Comparison of ENCODE assay signal across 14 cellular contexts in the genomic region with DNA sequence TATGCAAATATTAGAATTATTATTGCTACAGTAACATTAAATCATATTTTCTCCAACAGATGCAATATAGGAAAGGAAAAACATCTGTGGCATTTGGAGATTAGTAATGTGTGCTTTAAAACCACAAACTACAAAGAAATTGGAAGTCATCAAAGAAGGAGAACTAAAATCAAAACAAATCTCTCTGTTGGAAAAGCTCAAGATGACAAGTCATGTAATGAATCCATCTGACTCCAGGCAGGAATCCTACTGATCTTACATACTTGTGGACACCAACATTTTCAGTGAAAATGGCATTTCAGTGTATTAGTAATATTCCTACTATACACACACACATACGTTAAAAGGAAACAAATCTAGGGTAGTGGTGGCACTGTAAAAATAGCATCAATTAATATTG.
DNase-seq lines count a peak whose midpoint lies in the region; ATAC-seq and TF ChIP-seq lines count a peak whose summit lies in the region.
"Had no signal": no experiment of that assay in that cellular context is flagged by ENCODE, and none has a peak within 500 bp of the region (broad histone marks: within the 10 kb centered on the region; RNA-seq: fewer than 3 reads in every experiment).

No MANE protein-coding gene starts in this region.

- ATAC-seq in HG02885 (IDR thresholded peaks at IDR 0.05; ENCODE audit: poor library complexity, unreplicated experiment), result no peak

- TF ChIP-seq CTCF in fibroblast of villous mesenchyme (IDR thresholded peaks at IDR 0.05; ENCODE audit: insufficient read depth, low read depth, low read length), result no peak

- peak; percentile 78 for DNase-seq in LHCN-M2 (ENCODE audit: low read depth)
- DNase-seq in astrocyte of the hippocampus (ENCODE audit: low read depth, low spot score), result peak; percentile 44
- DNase-seq in fibroblast of villous mesenchyme (ENCODE audit: low read depth), result peak; percentile 13
- DNase-seq in activated naive CD4-positive, alpha-beta T cell (lab: John Stamatoyannopoulos, UW), result no peak
- DNase-seq in NOMO-1 treated with dmso at 0.1 percent for 144 hours (lab: John Stamatoyannopoulos, UW; ENCODE audit: unreplicated experiment), result no peak
- no peak for DNase-seq in NCI-H510A treated with DMSO at 0.1 percent for 48 hours (lab: John Stamatoyannopoulos, UW)
- DNase-seq: Karpas-422, NCI-H1417, NCI-H2029, NCI-H2171 treated with DMSO at 0.1 percent for 48 hours, NCI-H82, SJCRH30 had no signal

- H3K4me3 ChIP-seq in fibroblast of villous mesenchyme (ENCODE audit: low read depth, low read length), result no peak overlapping the region
- H3K4me3 ChIP-seq: BLaER1 treated with 17β-estradiol and CSF1 and Interleukin-3, amounts not matched to agents 10 nM and 100 nM; SJCRH30 had no signal

Comparison
In these comparisons a context has a peak if more than half of its experiments do, and no peak if none do; other contexts are left out.
1. DNase-seq: peak in LHCN-M2 (single experiment), astrocyte of the hippocampus (single experiment) and fibroblast of villous mesenchyme (single experiment); none in activated naive CD4-positive, alpha-beta T cell (0 of 4), NOMO-1 treated with dmso at 0.1 percent for 144 hours (single experiment) and NCI-H510A treated with DMSO at 0.1 percent for 48 hours (single experiment).